In the genomic region with DNA sequence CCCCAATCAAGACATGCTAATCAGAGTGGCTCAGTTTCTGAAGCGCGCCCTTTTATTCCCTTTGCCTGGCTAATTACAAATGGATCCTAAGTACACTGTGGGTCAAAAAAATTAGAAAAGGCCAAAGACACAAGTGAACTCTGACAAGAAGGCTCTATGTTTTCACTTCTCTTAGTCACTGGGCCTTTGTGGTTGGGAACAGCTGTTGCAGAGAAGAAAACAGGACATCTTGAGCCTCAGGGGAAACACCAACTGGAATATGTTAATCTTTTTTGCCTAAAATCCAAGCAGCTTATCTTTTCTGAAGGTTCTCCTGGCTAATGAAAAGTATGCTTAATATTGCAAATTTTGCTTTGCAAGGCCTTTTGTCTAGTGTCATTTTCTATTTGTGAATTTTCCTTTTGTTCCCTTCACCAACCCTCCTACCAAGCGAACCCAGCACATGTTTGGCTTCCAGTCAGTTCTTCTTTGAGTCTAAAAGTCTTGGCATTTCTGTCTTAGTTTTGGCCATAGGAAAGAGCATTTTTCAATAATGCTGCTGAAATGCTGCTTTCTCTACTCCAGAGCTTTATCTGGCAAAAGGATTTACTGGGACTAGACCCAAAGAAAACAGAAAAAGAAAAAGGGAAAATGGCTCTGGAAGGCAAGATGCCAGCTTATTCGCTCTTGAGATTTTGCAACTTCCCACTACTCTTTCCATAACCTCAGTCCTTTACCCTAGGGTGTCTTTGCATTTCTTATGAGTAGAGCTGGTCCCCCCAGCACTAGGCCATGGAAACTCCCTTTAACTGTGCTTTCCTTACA, we compare ENCODE assay signal across 14 cellular contexts.
A peak's percentile ranks its signal among the peaks of the same experiment; 100 is the strongest.
DNase-seq lines count a peak whose midpoint lies in the region; ATAC-seq, FAIRE-seq and TF ChIP-seq lines count a peak whose summit lies in the region.
"Had no signal": no experiment of that assay in that cellular context is flagged by ENCODE, and none has a peak within 500 bp of the region (broad histone marks: within the 10 kb centered on the region; RNA-seq: fewer than 3 reads in every experiment).

No MANE protein-coding gene starts in this region.

- no peak overlapping the region for H3K4me3 Mint-ChIP-seq in neural crest cell
- H3K4me3 Mint-ChIP-seq: activated CD4-positive, alpha-beta T cell treated with anti-CD3 and anti-CD28 coated beads, Interleukin-2, amount 10 ng/mL, durations not matched to agents 24 days and 14 days; activated naive CD4-positive, alpha-beta T cell treated with anti-CD3 and anti-CD28 coated beads for 36 hours had no signal

- DNase-seq in Right ventricle myocardium inferior (ENCODE audit: missing footprints) (no peak), cardiac septum (ENCODE audit: low spot score) (no peak), fibroblast of the aortic adventitia (ENCODE audit: low read depth) (peak; percentile 70), neural crest cell (ENCODE audit: low read depth, low spot score) (no peak), germinal center (ENCODE audit: low spot score) (no peak), NCI-H1092 (lab: John Stamatoyannopoulos, UW) (no peak), GM12891 (ENCODE audit: insufficient read length, low spot score) (no peak)
- DNase-seq: activated CD4-positive, alpha-beta T cell treated with anti-CD3 and anti-CD28 coated beads, Interleukin-2, amount 10 ng/mL, durations not matched to agents 24 days and 14 days; activated naive CD4-positive, alpha-beta T cell treated with anti-CD3 and anti-CD28 coated beads for 36 hours; Karpas-422; NCI-H524 treated with DMSO at 0.1 percent for 48 hours; SW 1271 had no signal

- H3K27me3 Mint-ChIP-seq in neural crest cell (ENCODE audit: low read depth), result no peaks in the 10 kb centered on the region
- H3K27me3 Mint-ChIP-seq: activated CD4-positive, alpha-beta T cell treated with anti-CD3 and anti-CD28 coated beads, Interleukin-2, amount 10 ng/mL, durations not matched to agents 24 days and 14 days had no signal

- peaks cover 14% of the 10 kb centered on the region for H3K9me3 Mint-ChIP-seq in neural crest cell

- ATAC-seq in Right ventricle myocardium inferior (peak; percentile 91), GM21390 (IDR thresholded peaks at IDR 0.05; ENCODE audit: unreplicated experiment) (no peak)

- no peak for FAIRE-seq in GM12891 (lab: Jason Lieb, UNC)
- FAIRE-seq: G401.6 had no signal

- intact Hi-C loops in Right ventricle myocardium inferior (cut with DNase I), result no loop called here
- intact Hi-C loops in cardiac septum (cut with DNase I), result loop anchor here (5.0 kb wide), 1 partner anchor 609 kb away; no protein-coding TSS in a partner anchor

- peak overlapping the region; percentile 52 for H3K27ac Mint-ChIP-seq in neural crest cell (ENCODE audit: unreplicated experiment)
- H3K27ac Mint-ChIP-seq: activated CD4-positive, alpha-beta T cell treated with anti-CD3 and anti-CD28 coated beads, Interleukin-2, amount 10 ng/mL, durations not matched to agents 24 days and 14 days; activated naive CD4-positive, alpha-beta T cell treated with anti-CD3 and anti-CD28 coated beads for 36 hours had no signal

- peaks cover 13% of the 10 kb centered on the region for H3K4me1 Mint-ChIP-seq in neural crest cell
- H3K4me1 Mint-ChIP-seq: activated CD4-positive, alpha-beta T cell treated with anti-CD3 and anti-CD28 coated beads, Interleukin-2, amount 10 ng/mL, durations not matched to agents 24 days and 14 days had no signal

- TF ChIP-seq CTCF in fibroblast of the aortic adventitia (IDR thresholded peaks at IDR 0.05; ENCODE audit: insufficient read depth, low read length) (no peak), neural crest cell (conservative IDR thresholded peaks at IDR 0.05) (no peak)

- H3K36me3 Mint-ChIP-seq in neural crest cell (ENCODE audit: low read depth), result peaks cover 8% of the 10 kb centered on the region

- no peak overlapping the region for H3K4me3 ChIP-seq in fibroblast of the aortic adventitia (ENCODE audit: low read depth, low read length)

- no peak for TF ChIP-seq POLR2A in GM12891 (IDR thresholded peaks at IDR 0.05; ENCODE audit: low read depth, low read length)

TF ChIP-seq in GM12891, 5 proteins besides CTCF, POLR2A, EP300 and RAD21:
- TF ChIP-seq POLR2AphosphoS5 (IDR thresholded peaks at IDR 0.05; ENCODE audit: low read depth, low read length) (no peak), SPI1 (IDR thresholded peaks at IDR 0.05; ENCODE audit: low read depth, low read length) (no peak), TAF1 (IDR thresholded peaks at IDR 0.05; ENCODE audit: low read depth, low read length) (no peak), POU2F2 (IDR thresholded peaks at IDR 0.05; ENCODE audit: low read depth, low read length) (no peak), PAX5 (IDR thresholded peaks at IDR 0.05; ENCODE audit: insufficient read depth, low read length, severe bottlenecking) (no peak)
TF ChIP-seq in GM12891: peak in this region for 0.
